11 cellular contexts compared by ENCODE assay signal in the genomic region with DNA sequence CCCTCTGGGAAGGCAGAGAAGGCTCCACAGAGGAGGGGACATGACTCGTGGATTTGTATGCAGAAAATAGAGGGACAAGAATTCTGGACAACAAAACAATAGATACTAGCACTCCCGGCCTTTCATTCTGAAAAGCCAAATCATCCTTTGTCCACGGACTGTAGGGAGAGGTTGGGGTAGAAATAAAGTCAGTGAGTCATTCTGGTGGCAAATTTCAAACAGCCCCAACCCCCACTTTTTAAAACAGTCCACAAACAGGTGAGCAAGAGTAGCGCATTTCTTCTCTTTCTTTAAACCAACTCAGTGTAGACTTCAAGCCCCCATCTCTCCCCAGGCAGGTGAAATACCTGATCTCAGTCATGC. TPM values are rescaled to one million over a fixed set of nuclear protein-coding genes. Genes with fewer than 3 reads are reported as not detected.
A peak's percentile ranks its signal among the peaks of the same experiment; 100 is the strongest.
DNase-seq lines count a peak whose midpoint lies in the region; ATAC-seq and TF ChIP-seq lines count a peak whose summit lies in the region.
"Had no signal": no experiment of that assay in that cellular context is flagged by ENCODE, and none has a peak within 500 bp of the region (broad histone marks: within the 10 kb centered on the region; RNA-seq: fewer than 3 reads in every experiment).

No MANE protein-coding gene starts in this region.

- H3K9me3 ChIP-seq in upper lobe of left lung, result no peaks in the 10 kb centered on the region
- H3K9me3 ChIP-seq in OCI-LY7 (ENCODE audit: low read length), result no peaks in the 10 kb centered on the region

- no peaks in the 10 kb centered on the region for H4K20me1 ChIP-seq in OCI-LY7 (ENCODE audit: insufficient read depth, low read length)

- H3K9me3 Mint-ChIP-seq in activated naive CD8-positive, alpha-beta T cell treated with anti-CD3 and anti-CD28 coated beads for 36 hours, result no peaks in the 10 kb centered on the region
- no peaks in the 10 kb centered on the region for H3K9me3 Mint-ChIP-seq in activated naive CD8-positive, alpha-beta T cell treated with anti-CD3 and anti-CD28 coated beads, Interleukin-2, amount 50 U/mL, for 24 hours
- H3K9me3 Mint-ChIP-seq: activated T-cell treated with anti-CD3 and anti-CD28 coated beads, Interleukin-2, amount 50 U/mL, for 4 hours; WTC11 had no signal

- no peaks in the 10 kb centered on the region for H3K27me3 ChIP-seq in upper lobe of left lung

- no peak overlapping the region for H3K4me3 ChIP-seq in upper lobe of left lung
- no peak overlapping the region for H3K4me3 ChIP-seq in OCI-LY7 (ENCODE audit: low read depth, low read length, poor library complexity, severe bottlenecking)

- no peak overlapping the region for H2AFZ ChIP-seq in OCI-LY7 (ENCODE audit: low read length)

- no TSS peak for BruUV-seq in OCI-LY7 (replicated peaks; lab: Mats Ljungman, UMichigan)

- H3K4me1 ChIP-seq in upper lobe of left lung (peaks cover 3 to 34% (median 28%) of the 10 kb centered on the region in 4 donors), OCI-LY7 (ENCODE audit: insufficient read depth, low read length, poor library complexity, severe bottlenecking) (peaks cover 2% of the 10 kb centered on the region)

- no peak overlapping the region for H3K4me3 Mint-ChIP-seq in activated naive CD8-positive, alpha-beta T cell treated with anti-CD3 and anti-CD28 coated beads for 36 hours
- no peak overlapping the region for H3K4me3 Mint-ChIP-seq in activated naive CD8-positive, alpha-beta T cell treated with anti-CD3 and anti-CD28 coated beads, Interleukin-2, amount 50 U/mL, for 24 hours
- H3K4me3 Mint-ChIP-seq: activated T-cell treated with anti-CD3 and anti-CD28 coated beads, Interleukin-2, amount 50 U/mL, for 4 hours; WTC11 had no signal

- TF ChIP-seq EP300 in upper lobe of left lung (IDR thresholded peaks at IDR 0.05), result no peak

- no peak for DNase-seq in activated naive CD8-positive, alpha-beta T cell treated with anti-CD3 and anti-CD28 coated beads for 36 hours
- DNase-seq in activated naive CD8-positive, alpha-beta T cell treated with anti-CD3 and anti-CD28 coated beads, Interleukin-2, amount 50 U/mL, for 24 hours, result no peak
- DNase-seq in epithelial cell of prostate (ENCODE audit: low read depth, low spot score) (no peak), omental fat pad (ENCODE audit: low spot score) (no peak), upper lobe of left lung (no peak), NCI-H1694 treated with DMSO at 0.1 percent for 48 hours (lab: John Stamatoyannopoulos, UW) (no peak), OCI-LY7 (ENCODE audit: low spot score) (no peak)
- DNase-seq: activated T-cell treated with anti-CD3 and anti-CD28 coated beads, Interleukin-2, amount 50 U/mL, for 4 hours; midbrain had no signal

- no peaks in the 10 kb centered on the region for H3K9me2 ChIP-seq in OCI-LY7 (ENCODE audit: insufficient read depth, low read length)

- 60% methylated on average over 4 of the region's 4 CpGs for WGBS in upper lobe of left lung, 2 donors

- H3K27ac ChIP-seq in epithelial cell of prostate (peak overlapping the region; percentile 77), upper lobe of left lung (peak overlapping the region; percentile 62 to 89 (median 72)), OCI-LY7 (ENCODE audit: low read depth, low read length, poor library complexity, severe bottlenecking) (no peak overlapping the region)

- H3K36me3 ChIP-seq in upper lobe of left lung (no peaks in the 10 kb centered on the region), OCI-LY7 (ENCODE audit: insufficient read depth, low read length) (no peaks in the 10 kb centered on the region)

- H3K4me2 ChIP-seq in OCI-LY7 (ENCODE audit: low read length), result no peak overlapping the region

- H3K36me3 Mint-ChIP-seq in activated naive CD8-positive, alpha-beta T cell treated with anti-CD3 and anti-CD28 coated beads for 36 hours, result no peaks in the 10 kb centered on the region
- no peaks in the 10 kb centered on the region for H3K36me3 Mint-ChIP-seq in activated naive CD8-positive, alpha-beta T cell treated with anti-CD3 and anti-CD28 coated beads, Interleukin-2, amount 50 U/mL, for 24 hours (ENCODE audit: low read depth)
- H3K36me3 Mint-ChIP-seq: WTC11 had no signal

- peak overlapping the region; percentile 40 for H3K27ac Mint-ChIP-seq in activated naive CD8-positive, alpha-beta T cell treated with anti-CD3 and anti-CD28 coated beads for 36 hours
- H3K27ac Mint-ChIP-seq in activated naive CD8-positive, alpha-beta T cell treated with anti-CD3 and anti-CD28 coated beads, Interleukin-2, amount 50 U/mL, for 24 hours, result no peak overlapping the region
- H3K27ac Mint-ChIP-seq: WTC11 had no signal

- no peak for TF ChIP-seq POLR2A in upper lobe of left lung (IDR thresholded peaks at IDR 0.05)

- CTCF ChIA-PET in OCI-LY7 (lab: Charles Lee; ENCODE audit: unreplicated experiment), result no interaction called here

- no peaks in the 10 kb centered on the region for H3K27me3 Mint-ChIP-seq in activated naive CD8-positive, alpha-beta T cell treated with anti-CD3 and anti-CD28 coated beads for 36 hours
- H3K27me3 Mint-ChIP-seq in activated naive CD8-positive, alpha-beta T cell treated with anti-CD3 and anti-CD28 coated beads, Interleukin-2, amount 50 U/mL, for 24 hours, result no peaks in the 10 kb centered on the region

- peaks cover under 1% of the 10 kb centered on the region for H3K4me1 Mint-ChIP-seq in activated naive CD8-positive, alpha-beta T cell treated with anti-CD3 and anti-CD28 coated beads for 36 hours
- peaks cover 1% of the 10 kb centered on the region for H3K4me1 Mint-ChIP-seq in activated naive CD8-positive, alpha-beta T cell treated with anti-CD3 and anti-CD28 coated beads, Interleukin-2, amount 50 U/mL, for 24 hours

- H3K79me2 ChIP-seq in OCI-LY7 (ENCODE audit: insufficient read depth, low read depth, low read length), result no peaks in the 10 kb centered on the region

- no peak for ATAC-seq in activated naive CD8-positive, alpha-beta T cell treated with anti-CD3 and anti-CD28 coated beads, Interleukin-2, amount 50 U/mL, for 24 hours
- ATAC-seq in omental fat pad (ENCODE audit: low FRiP score), result peak; percentile 3
- ATAC-seq in upper lobe of left lung (ENCODE audit: low FRiP score in 2 of 2), result no peak
- ATAC-seq in activated CD4-positive, CD25-positive, alpha-beta regulatory T cell treated with anti-CD3 and anti-CD28 coated beads, Interleukin-2, amount 50 U/mL, for 24 hours, result no peak
- ATAC-seq: activated T-cell treated with anti-CD3 and anti-CD28 coated beads, Interleukin-2, amount 50 U/mL, for 4 hours; WTC11 had no signal

- intact Hi-C loops in OCI-LY7 (cut with micrococcal nuclease; ENCODE audit: unreplicated experiment), result loop anchor here (10.0 kb wide), 1 partner anchor 74 kb away; no protein-coding TSS in a partner anchor

- no peak for TF ChIP-seq CTCF in omental fat pad (IDR thresholded peaks at IDR 0.05)
- TF ChIP-seq CTCF in upper lobe of left lung (IDR thresholded peaks at IDR 0.05), result no peak
- TF ChIP-seq CTCF in OCI-LY7 (conservative IDR thresholded peaks at IDR 0.05; ENCODE audit: low read length), result no peak

- POLR2A ChIA-PET in OCI-LY7 (lab: Charles Lee), result no interaction called here

RNA-seq across cellular contexts. Expression of gene PTPDC1, which starts 56.1 kb away (rescaled TPM):
- total RNA-seq in activated naive CD8-positive, alpha-beta T cell treated with anti-CD3 and anti-CD28 coated beads for 36 hours, result 1 to 10 TPM; 5.8 to 6.0 TPM
- total RNA-seq in omental fat pad (10 to 100 TPM in 2 of 4 donors, 1 to 10 TPM in 2; 7.6 to 19.9 (median 12.0) TPM), upper lobe of left lung (10 to 100 TPM in 4 of 6 donors, 1 to 10 TPM in 2; 9.0 to 24.5 (median 16.6) TPM), OCI-LY7 (2022) (5.0 and 7.0 TPM in 2 replicates)
- 2.9 and 3.6 TPM in 2 replicates for total RNA-seq in OCI-LY7 (2014; rRNA removed; shearing (Covaris generic))
